Comparison of ENCODE assay signal across 8 cellular contexts in the genomic region with DNA sequence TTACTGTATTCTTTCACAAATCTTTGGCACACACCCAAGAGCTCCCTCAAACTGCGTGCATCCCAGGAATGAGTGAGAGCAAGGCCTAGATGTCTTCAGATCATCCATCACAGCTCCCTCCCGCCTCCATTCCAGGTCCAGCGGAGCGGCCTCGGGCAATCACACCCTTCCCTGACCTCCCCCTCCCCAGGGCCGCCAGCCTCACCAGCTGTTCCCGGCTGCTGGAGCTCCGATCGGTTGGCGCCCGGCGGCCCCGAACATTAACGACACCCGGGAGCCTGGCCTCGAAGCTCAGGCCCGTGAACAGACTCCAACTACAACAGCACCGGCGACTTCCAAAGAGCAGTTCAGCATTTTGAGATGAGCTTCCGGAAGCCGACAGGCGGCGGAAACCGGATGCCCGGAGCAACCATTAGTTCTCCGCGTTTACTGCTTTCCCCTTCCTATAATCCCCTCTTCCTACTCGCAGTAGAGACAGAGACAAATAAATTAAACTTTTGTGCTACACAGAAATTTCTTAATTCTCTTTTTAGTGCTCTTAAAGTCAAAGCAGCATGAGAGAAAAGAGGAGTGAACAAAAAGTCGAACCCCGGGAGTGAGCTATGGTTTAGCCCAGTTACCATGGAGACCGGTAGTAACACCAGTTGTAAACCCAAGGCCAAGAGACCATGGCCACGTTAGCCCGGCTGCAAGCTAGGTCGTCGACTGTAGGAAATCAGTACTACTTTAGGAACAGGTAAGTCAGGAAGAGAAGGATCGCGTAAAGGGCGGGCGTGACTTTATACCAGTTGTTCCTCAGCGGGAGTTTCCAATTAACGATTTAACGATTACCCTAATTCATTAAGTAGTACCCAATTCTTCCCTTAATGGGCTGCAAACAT.
DNase-seq lines count a peak whose midpoint lies in the region; ATAC-seq and TF ChIP-seq lines count a peak whose summit lies in the region.

A gene (minus strand): TSS at position 380 of the 881 bp plus-strand sequence. CDS start 119 bp downstream, at position 261.
A gene with protein sequence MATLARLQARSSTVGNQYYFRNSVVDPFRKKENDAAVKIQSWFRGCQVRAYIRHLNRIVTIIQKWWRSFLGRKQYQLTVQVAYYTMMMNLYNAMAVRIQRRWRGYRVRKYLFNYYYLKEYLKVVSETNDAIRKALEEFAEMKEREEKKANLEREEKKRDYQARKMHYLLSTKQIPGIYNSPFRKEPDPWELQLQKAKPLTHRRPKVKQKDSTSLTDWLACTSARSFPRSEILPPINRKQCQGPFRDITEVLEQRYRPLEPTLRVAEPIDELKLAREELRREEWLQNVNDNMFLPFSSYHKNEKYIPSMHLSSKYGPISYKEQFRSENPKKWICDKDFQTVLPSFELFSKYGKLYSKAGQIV (plus strand): TSS at position 634 of the 881 bp plus-strand sequence. CDS start 35 bp downstream, at position 669.

- H3K4me3 ChIP-seq in AG10803 (ENCODE audit: low read length): peak within 1 kb of the TSS; percentile 80

- in situ Hi-C loops in GM18951 (cut with MboI; ENCODE audit: low sequenced_read_pairs, unreplicated experiment): no loop called here

- peak; percentile 75 for TF ChIP-seq POLR2A in GM18951 (IDR thresholded peaks at IDR 0.05; ENCODE audit: extremely low read depth, insufficient read depth, insufficient read length)

- TF ChIP-seq CTCF in AG10803 (conservative IDR thresholded peaks at IDR 0.05; ENCODE audit: low read length): peak; percentile 38

- ATAC-seq in HG03175 (IDR thresholded peaks at IDR 0.05; ENCODE audit: unreplicated experiment): peak; percentile 95

- peak; percentile 93 for DNase-seq in AG10803 (ENCODE audit: low read depth)
- DNase-seq in NCI-H2227 treated with DMSO at 0.1 percent for 48 hours (lab: John Stamatoyannopoulos, UW): peak; percentile 93
- peak; percentile 30 to 59 (median 52) for DNase-seq in activated CD4-positive, CD25-positive, alpha-beta regulatory T cell (lab: John Stamatoyannopoulos, UW)
- DNase-seq in central memory CD4-positive, alpha-beta T cell: peak; percentile 86
- DNase-seq in islet precursor cell: peak; percentile 92
- peak; percentile 56 to 73 (median 66) for DNase-seq in stimulated activated CD4-positive, alpha-beta T cell treated with anti-CD3 and anti-CD28 coated beads, Interleukin-12 subunit alpha, Interleukin-12 subunit beta, amount 100 ng/mL, for 48 hours (ENCODE audit: low read depth in 2 of 3, low spot score in 1 of 3)

Comparison
In these comparisons a context has a peak if more than half of its experiments do, and no peak if none do; other contexts are left out.
1. Peak in every context shown above with its lines: DNase-seq, ATAC-seq and H3K4me3 ChIP-seq.